In the genomic region with DNA sequence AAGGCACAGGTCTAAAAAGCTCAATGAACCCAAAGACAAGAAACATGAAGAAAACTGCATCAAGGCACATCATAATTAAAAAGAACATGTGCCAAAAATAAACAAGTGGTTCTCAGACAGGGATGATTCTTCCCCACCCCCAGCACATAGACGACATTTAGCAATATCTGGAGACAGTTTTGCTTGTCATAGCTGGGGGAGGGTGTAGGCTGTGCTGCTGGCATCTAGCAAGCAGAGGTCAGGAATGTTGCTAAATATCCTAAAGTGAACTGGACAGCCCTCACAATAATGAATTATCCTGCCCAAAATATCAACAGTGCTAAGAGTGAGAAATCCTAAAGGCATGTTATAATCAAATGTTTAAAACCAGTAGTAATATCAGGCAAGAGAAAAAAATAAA, we compare ENCODE assay signal across 13 cellular contexts.
DNase-seq lines count a peak whose midpoint lies in the region; FAIRE-seq and TF ChIP-seq lines count a peak whose summit lies in the region.
"Had no signal": no experiment of that assay in that cellular context is flagged by ENCODE, and none has a peak within 500 bp of the region (broad histone marks: within the 10 kb centered on the region; RNA-seq: fewer than 3 reads in every experiment).

No MANE protein-coding gene starts in this region.

- H3K27ac ChIP-seq in AG04450 (ENCODE audit: low read depth, low read length) (peak overlapping the region; percentile 47), keratinocyte (ENCODE audit: control insufficient read depth, insufficient read depth, low read length) (no peak overlapping the region), vagina (no peak overlapping the region)
- H3K27ac ChIP-seq: C4-2B, psoas muscle, suprapubic skin had no signal

- no peak overlapping the region for H3K4me2 ChIP-seq in keratinocyte (ENCODE audit: control insufficient read depth, extremely low read depth, insufficient read depth, low read depth, low read length)

- H3K79me2 ChIP-seq in keratinocyte (ENCODE audit: control insufficient read depth, insufficient read depth, low read length), result no peaks in the 10 kb centered on the region

- DNase-seq in AG04450 (ENCODE audit: low read depth, low spot score) (peak; percentile 24), Kasumi-1 (lab: John Stamatoyannopoulos, UW) (peak; percentile 8 to 30), adipocyte (ENCODE audit: low read depth) (peak; percentile 75), keratinocyte (ENCODE audit: low read depth, low spot score) (no peak), iPS-NIHi11 (ENCODE audit: low spot score) (no peak), vagina (ENCODE audit: extremely low spot score in 2 of 2) (no peak), NCI-H1092 (lab: John Stamatoyannopoulos, UW) (no peak)
- DNase-seq in activated effector memory CD4-positive, alpha-beta T cell treated with Interleukin-2 at 50 U/mL for 16 hours, result no peak
- DNase-seq: H7, NCI-H446, psoas muscle had no signal

- TF ChIP-seq CTCF in AG04450 (IDR thresholded peaks at IDR 0.05; ENCODE audit: low read depth, low read length) (no peak), keratinocyte (optimal IDR thresholded peaks at IDR 0.05 in 1 of 3, IDR thresholded peaks at IDR 0.05 in 1 of 3, conservative IDR thresholded peaks at IDR 0.05 in 1 of 3; ENCODE audit: extremely low read depth in 1 of 3, insufficient read depth in 2 of 3, low read length in 3 of 3) (no peak), vagina (IDR thresholded peaks at IDR 0.05) (no peak)

- dilution Hi-C loops in keratinocyte (cut with MboI; ENCODE audit: extremely low pct_ligation_motif_present, low sequenced_read_pairs), result no loop called here

- no peaks in the 10 kb centered on the region for H3K9me1 ChIP-seq in keratinocyte (ENCODE audit: control insufficient read depth, extremely low read depth, insufficient read depth, low read length)

- no peaks in the 10 kb centered on the region for H3K9me3 ChIP-seq in AG04450 (ENCODE audit: control insufficient read depth, insufficient read depth, low read length)
- H3K9me3 ChIP-seq in adipocyte (ENCODE audit: control insufficient read depth, low read length), result peaks cover 6% of the 10 kb centered on the region
- no peaks in the 10 kb centered on the region for H3K9me3 ChIP-seq in keratinocyte (ENCODE audit: control insufficient read depth, low read depth, low read length)
- H3K9me3 ChIP-seq in vagina, result no peaks in the 10 kb centered on the region

- intact Hi-C loops in vagina (cut with DNase I), result no loop called here

- H3K4me1 ChIP-seq in adipocyte (ENCODE audit: control insufficient read depth, insufficient read depth, low read length), result peaks cover 15% of the 10 kb centered on the region
- no peaks in the 10 kb centered on the region for H3K4me1 ChIP-seq in keratinocyte (ENCODE audit: control insufficient read depth, extremely low read depth, insufficient read depth, low read length)
- no peaks in the 10 kb centered on the region for H3K4me1 ChIP-seq in vagina
- H3K4me1 ChIP-seq: psoas muscle, suprapubic skin had no signal

- H3K27me3 ChIP-seq in AG04450 (ENCODE audit: control insufficient read depth, insufficient read depth, low read length) (no peaks in the 10 kb centered on the region), adipocyte (replicated peaks; ENCODE audit: control insufficient read depth, insufficient read depth, low read length) (no peaks in the 10 kb centered on the region), keratinocyte (ENCODE audit: control insufficient read depth, extremely low read depth, insufficient read depth, low read length) (no peaks in the 10 kb centered on the region), vagina (no peaks in the 10 kb centered on the region)
- H3K27me3 ChIP-seq: suprapubic skin had no signal

- FAIRE-seq in keratinocyte (lab: Jason Lieb, UNC), result peak; percentile 55

- no peak overlapping the region for H3K9ac ChIP-seq in adipocyte (ENCODE audit: low read length)
- no peak overlapping the region for H3K9ac ChIP-seq in keratinocyte (ENCODE audit: control insufficient read depth, extremely low read depth, insufficient read depth, low read length)

- H4K20me1 ChIP-seq in keratinocyte (ENCODE audit: control insufficient read depth, extremely low read depth, insufficient read depth, low read length), result no peaks in the 10 kb centered on the region

- POLR2A ChIA-PET in AG04450 (lab: Yijun Ruan, JAX), result interaction anchor here (0.6 kb wide), 2 partner anchors 121 to 296 kb away, joined by 3 read pairs; no protein-coding TSS in a partner anchor

- H3K4me3 ChIP-seq in AG04450 (ENCODE audit: low read depth, low read length), result no peak overlapping the region
- H3K4me3 ChIP-seq in adipocyte (ENCODE audit: low read length), result peak overlapping the region; percentile 42
- no peak overlapping the region for H3K4me3 ChIP-seq in keratinocyte (ENCODE audit: control insufficient read depth in 2 of 3, extremely low read depth in 1 of 3, insufficient read depth in 2 of 3, low read depth in 1 of 3, low read length in 3 of 3)
- no peak overlapping the region for H3K4me3 ChIP-seq in vagina
- H3K4me3 ChIP-seq: psoas muscle, suprapubic skin had no signal

- no peak for TF ChIP-seq POLR2A in vagina (IDR thresholded peaks at IDR 0.05)

- H3K36me3 ChIP-seq in adipocyte (ENCODE audit: control insufficient read depth, insufficient read depth, low read length, severe bottlenecking), result no peaks in the 10 kb centered on the region
- no peaks in the 10 kb centered on the region for H3K36me3 ChIP-seq in keratinocyte (ENCODE audit: control insufficient read depth in 2 of 2, extremely low read depth in 1 of 2, insufficient read depth in 2 of 2, low read length in 2 of 2)
- no peaks in the 10 kb centered on the region for H3K36me3 ChIP-seq in vagina
- H3K36me3 ChIP-seq: suprapubic skin had no signal

- CTCF ChIA-PET in AG04450 (lab: Charles Lee), result no interaction called here

- no peak overlapping the region for H2AFZ ChIP-seq in keratinocyte (ENCODE audit: control insufficient read depth, low read length)

Comparison
In these comparisons a context has a peak if more than half of its experiments do, and no peak if none do; other contexts are left out.
1. DNase-seq: peak in AG04450 (single experiment), Kasumi-1 (2 of 2) and adipocyte (single experiment); none in keratinocyte (single experiment), activated effector memory CD4-positive, alpha-beta T cell treated with Interleukin-2 at 50 U/mL for 16 hours (single experiment), iPS-NIHi11 (single experiment), vagina (0 of 2) and NCI-H1092 (single experiment).